In genomic region chr11:44894217-44894617, GRCh38 we compare ENCODE assay signal across 9 cellular contexts. TPM values are rescaled to one million over a fixed set of nuclear protein-coding genes. Genes with fewer than 3 reads are reported as not detected.
DNase-seq lines count a peak whose midpoint lies in the region; ATAC-seq and TF ChIP-seq lines count a peak whose summit lies in the region.
"Had no signal": no experiment of that assay in that cellular context is flagged by ENCODE, and none has a peak within 500 bp of the region (broad histone marks: within the 10 kb centered on the region; RNA-seq: fewer than 3 reads in every experiment).

No MANE protein-coding gene starts in this region.

- WGBS in gastroesophageal sphincter (ENCODE audit: low coverage in 1 of 2), 2 donors: 62% methylated on average over 4 of the region's 13 CpGs; no CpG with 5 or more reads in 1 of the 2 donors

- DNase-seq in G401 (ENCODE audit: low spot score): peak; percentile 79
- DNase-seq in HuH-7 (ENCODE audit: low spot score): peak; percentile 89
- DNase-seq in RWPE1 (ENCODE audit: low spot score): peak; percentile 55
- DNase-seq in activated gamma-delta T cell (lab: John Stamatoyannopoulos, UW): peak; percentile 24
- peak; percentile 72 for DNase-seq in progenitor cell of endocrine pancreas (ENCODE audit: low spot score, unreplicated experiment)
- DNase-seq in upper lobe of right lung: peak; percentile 75

- H3K36me3 ChIP-seq in gastroesophageal sphincter (peaks cover 0 to 15% of the 10 kb centered on the region in 2 donors), upper lobe of right lung (no peaks in the 10 kb centered on the region)

- POLR2A ChIA-PET in RWPE1 (lab: Yijun Ruan, JAX; ENCODE audit: low non-redundant PET): interaction anchor here (0.5 kb wide), 1 partner anchor 51 kb away, joined by 5 read pairs; no protein-coding TSS in a partner anchor

- H3K27me3 ChIP-seq in gastroesophageal sphincter (no peaks in the 10 kb centered on the region), upper lobe of right lung (no peaks in the 10 kb centered on the region)

- H3K36me3 Mint-ChIP-seq in progenitor cell of endocrine pancreas (ENCODE audit: insufficient read depth): peaks cover 4% of the 10 kb centered on the region

- peaks cover 6 to 49% (median 15%) of the 10 kb centered on the region in 3 donors for H3K4me1 ChIP-seq in gastroesophageal sphincter
- H3K4me1 ChIP-seq in upper lobe of right lung: no peaks in the 10 kb centered on the region

- ATAC-seq in gastroesophageal sphincter (peak; percentile 88), upper lobe of right lung (peak; percentile 79), HG02571 (IDR thresholded peaks at IDR 0.05; ENCODE audit: unreplicated experiment) (no peak)

- H3K27me3 Mint-ChIP-seq in progenitor cell of endocrine pancreas: no peaks in the 10 kb centered on the region

- no peak for TF ChIP-seq POLR2A in gastroesophageal sphincter (IDR thresholded peaks at IDR 0.05)

- no peak overlapping the region for H3K27ac Mint-ChIP-seq in progenitor cell of endocrine pancreas

- H3K9me3 ChIP-seq in gastroesophageal sphincter (no peaks in the 10 kb centered on the region), upper lobe of right lung (no peaks in the 10 kb centered on the region)

- no peak overlapping the region for H3K4me3 Mint-ChIP-seq in progenitor cell of endocrine pancreas (ENCODE audit: low read depth)

- TF ChIP-seq EP300 in gastroesophageal sphincter (IDR thresholded peaks at IDR 0.05): no peak

- H3K4me3 ChIP-seq in gastroesophageal sphincter (no peak overlapping the region), upper lobe of right lung (no peak overlapping the region)

- no peaks in the 10 kb centered on the region for H3K9me3 Mint-ChIP-seq in progenitor cell of endocrine pancreas (ENCODE audit: low read depth)

- TF ChIP-seq CTCF in RWPE1 (conservative IDR thresholded peaks at IDR 0.05; ENCODE audit: low read depth): peak; percentile 52
- TF ChIP-seq CTCF in gastroesophageal sphincter (IDR thresholded peaks at IDR 0.05): peak in 3 of 4 experiments; percentile 94 to 96 (median 94)
- TF ChIP-seq CTCF in progenitor cell of endocrine pancreas (IDR thresholded peaks at IDR 0.05; ENCODE audit: unreplicated experiment): peak; percentile 97
- peak; percentile 82 for TF ChIP-seq CTCF in upper lobe of right lung (IDR thresholded peaks at IDR 0.05)

- in situ Hi-C loops in G401 (cut with HindIII; ENCODE audit: low sequenced_read_pairs): loop anchor here (5.0 to 10.0 kb wide), 3 partner anchors 42 to 269 kb away; partner anchors contain the start of gene TSPAN18

- no peaks in the 10 kb centered on the region for H3K4me1 Mint-ChIP-seq in progenitor cell of endocrine pancreas (ENCODE audit: low read depth)

- no peak overlapping the region for H3K27ac ChIP-seq in RWPE1
- H3K27ac ChIP-seq in gastroesophageal sphincter: peak overlapping the region; percentile 66 to 86 (median 81)
- no peak overlapping the region for H3K27ac ChIP-seq in upper lobe of right lung
- H3K27ac ChIP-seq: epithelial cell of prostate had no signal

- CTCF ChIA-PET in RWPE1 (lab: Yijun Ruan, JAX): interaction anchor here (0.6 to 1.6 kb wide), 6 partner anchors 18 to 893 kb away, joined by 3 to 7 read pairs (median 4); no protein-coding TSS in a partner anchor

- intact Hi-C loops in upper lobe of right lung (cut with DNase I): loop anchor here (5.0 kb wide), 1 partner anchor 167 kb away; the partner anchor contains the start of gene TSPAN18

RNA-seq across cellular contexts. Expression of gene TP53I11, which starts 56.5 kb away (rescaled TPM):
- total RNA-seq in G401 (2014; rRNA removed; shearing (Covaris generic)): 136 and 146 TPM in 2 replicates
- total RNA-seq in gastroesophageal sphincter: 100 to 1,000 TPM in 1 of 4 donors, 10 to 100 TPM in 3; 19.8 to 110 (median 40.8) TPM
- total RNA-seq in progenitor cell of endocrine pancreas: 71.8 and 82.8 TPM in 2 replicates
- total RNA-seq in upper lobe of right lung: 110 TPM

Comparison
In these comparisons a context has a peak if more than half of its experiments do, and no peak if none do; other contexts are left out.
1. DNase-seq: peak in every context shown above with its lines; median percentile 89 in HuH-7; 79 in G401; 75 in upper lobe of right lung; 72 in progenitor cell of endocrine pancreas; 55 in RWPE1; 24 in activated gamma-delta T cell.
2. H3K27ac ChIP-seq: peak in gastroesophageal sphincter (4 of 4); none in RWPE1 (single experiment) and upper lobe of right lung (single experiment).
3. Peak in every context shown above with its lines, with median percentiles within 50 percentile points of each other: CTCF ChIP-seq.